In the genomic region with DNA sequence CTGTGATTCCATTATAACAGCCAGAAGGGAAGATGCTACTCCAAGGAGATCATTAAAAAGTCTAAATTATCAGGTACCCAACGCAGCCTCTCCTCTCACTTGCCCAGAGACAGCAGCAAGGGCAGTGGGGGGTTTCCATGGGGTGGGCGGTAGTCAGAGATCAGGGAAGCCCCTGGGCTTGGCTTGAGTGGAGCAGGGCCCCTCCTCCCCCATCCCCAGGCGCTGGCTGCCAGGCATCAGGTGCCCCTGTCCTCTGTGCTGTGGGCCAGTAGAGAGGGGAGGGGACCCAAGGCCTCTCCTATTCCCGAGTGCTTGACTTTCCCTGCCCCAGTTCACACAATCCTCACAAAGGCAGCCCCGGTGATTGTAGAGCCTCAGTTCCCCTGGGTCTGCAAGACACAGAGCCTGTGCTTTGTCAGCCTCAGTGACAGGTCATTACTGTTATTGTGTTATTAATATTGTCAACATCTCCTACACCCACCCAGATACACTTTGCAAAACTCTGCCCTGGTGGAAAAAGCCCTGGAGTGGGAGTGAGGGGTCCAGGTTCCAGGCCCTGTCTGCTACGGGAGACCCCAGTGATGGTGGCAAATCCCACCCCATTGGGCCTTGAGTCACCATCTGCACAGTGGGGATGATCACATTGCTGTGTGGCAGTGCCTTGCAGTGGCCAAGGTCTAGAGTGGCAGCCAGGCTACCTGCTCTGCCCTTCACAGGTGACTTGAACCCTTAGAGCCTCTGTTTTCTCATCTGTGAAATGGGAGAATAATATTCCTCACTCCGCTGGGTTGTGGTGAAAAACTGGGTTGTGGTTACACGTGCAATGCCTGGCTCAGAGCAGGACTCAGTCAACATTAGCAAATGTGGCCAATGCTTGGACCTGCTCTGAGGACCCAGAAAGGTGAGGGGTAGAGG, we compare ENCODE assay signal across 19 cellular contexts. TPM values are rescaled to one million over a fixed set of nuclear protein-coding genes. Genes with fewer than 3 reads are reported as not detected.
DNase-seq lines count a peak whose midpoint lies in the region; ATAC-seq, FAIRE-seq and TF ChIP-seq lines count a peak whose summit lies in the region.
"Had no signal": no experiment of that assay in that cellular context is flagged by ENCODE, and none has a peak within 500 bp of the region (broad histone marks: within the 10 kb centered on the region; RNA-seq: fewer than 3 reads in every experiment).

No MANE protein-coding gene starts in this region.

- no peaks in the 10 kb centered on the region for H3K4me1 ChIP-seq in esophagus squamous epithelium

- H3K4me3 ChIP-seq in H7 (ENCODE audit: insufficient read depth, low read depth, low read length): no peak overlapping the region
- no peak overlapping the region for H3K4me3 ChIP-seq in bronchial epithelial cell (ENCODE audit: low read depth, low read length)
- H3K4me3 ChIP-seq in esophagus squamous epithelium: no peak overlapping the region
- H3K4me3 ChIP-seq: BLaER1 treated with 17β-estradiol and CSF1 and Interleukin-3, amounts not matched to agents 10 nM and 100 nM had no signal

- no peak for ATAC-seq in activated T-cell treated with anti-CD3 and anti-CD28 coated beads, Interleukin-2, amount 50 U/mL, for 72 hours (replicated peaks in 1 of 2)
- ATAC-seq: Panc1 had no signal

- H3K4me3 Mint-ChIP-seq in activated T-cell treated with anti-CD3 and anti-CD28 coated beads, Interleukin-2, amount 50 U/mL, for 72 hours: no peak overlapping the region
- H3K4me3 Mint-ChIP-seq: CD4-positive, alpha-beta T cell; H9 had no signal

- H3K9me3 ChIP-seq in esophagus squamous epithelium: no peaks in the 10 kb centered on the region

- no peak for TF ChIP-seq POLR2A in esophagus squamous epithelium (IDR thresholded peaks at IDR 0.05)

- H3K27ac ChIP-seq in substantia nigra (ENCODE audit: low read depth, low read length, poor library complexity, severe bottlenecking) (peak overlapping the region; percentile 56), esophagus squamous epithelium (no peak overlapping the region)
- H3K27ac ChIP-seq: BLaER1 treated with 17β-estradiol and CSF1 and Interleukin-3, amounts not matched to agents 10 nM and 100 nM; RWPE1 had no signal

- H3K36me3 ChIP-seq in H7 (replicated peaks; ENCODE audit: control insufficient read depth, insufficient read depth, low read length) (no peaks in the 10 kb centered on the region), bronchial epithelial cell (ENCODE audit: control insufficient read depth, insufficient read depth, low read length) (no peaks in the 10 kb centered on the region), esophagus squamous epithelium (no peaks in the 10 kb centered on the region)
- H3K36me3 ChIP-seq: BLaER1 treated with 17β-estradiol and CSF1 and Interleukin-3, amounts not matched to agents 10 nM and 100 nM had no signal

- peak; percentile 36 for FAIRE-seq in bronchial epithelial cell (lab: Jason Lieb, UNC)
- FAIRE-seq: D721Med, HTR-8/SVneo had no signal

- no peaks in the 10 kb centered on the region for H3K4me1 Mint-ChIP-seq in activated T-cell treated with anti-CD3 and anti-CD28 coated beads, Interleukin-2, amount 50 U/mL, for 72 hours (ENCODE audit: low read depth)

- 55 to 69% methylated on average over 3 to 8 of the region's 8 CpGs for WGBS in esophagus squamous epithelium, 2 donors

- peak; percentile 33 for DNase-seq in NCI-H2227 (lab: John Stamatoyannopoulos, UW; ENCODE audit: unreplicated experiment)
- no peak for DNase-seq in NCI-H2227 treated with DMSO at 0.1 percent for 48 hours (lab: John Stamatoyannopoulos, UW)
- peak; percentile 57 for DNase-seq in H7
- no peak for DNase-seq in bronchial epithelial cell (ENCODE audit: low read depth)
- DNase-seq in substantia nigra (lab: John Stamatoyannopoulos, UW): no peak
- no peak for DNase-seq in activated T-cell treated with anti-CD3 and anti-CD28 coated beads, Interleukin-2, amount 50 U/mL, for 72 hours
- DNase-seq in esophagus squamous epithelium (lab: John Stamatoyannopoulos, UW): no peak
- DNase-seq: CD4-positive, alpha-beta T cell; H9; KG1; MM.1S; NCI-H1694 treated with DMSO at 0.1 percent for 48 hours; NCI-H446 treated with DMSO at 0.1 percent for 48 hours; SHP77 had no signal

- peaks cover 1 to 8% of the 10 kb centered on the region in 2 donors for H3K9me3 Mint-ChIP-seq in activated T-cell treated with anti-CD3 and anti-CD28 coated beads, Interleukin-2, amount 50 U/mL, for 72 hours

- H3K36me3 Mint-ChIP-seq in activated T-cell treated with anti-CD3 and anti-CD28 coated beads, Interleukin-2, amount 50 U/mL, for 72 hours (ENCODE audit: insufficient read depth in 2 of 2): peaks cover 0 to 2% of the 10 kb centered on the region in 2 donors

- H3K27ac Mint-ChIP-seq in activated T-cell treated with anti-CD3 and anti-CD28 coated beads, Interleukin-2, amount 50 U/mL, for 72 hours: no peak overlapping the region
- H3K27ac Mint-ChIP-seq: CD4-positive, alpha-beta T cell; H9 had no signal

- intact Hi-C loops in esophagus squamous epithelium (cut with DNase I): no loop called here

- no peak for TF ChIP-seq CTCF in bronchial epithelial cell (IDR thresholded peaks at IDR 0.05; ENCODE audit: insufficient read depth, low read length, severe bottlenecking)
- no peak for TF ChIP-seq CTCF in esophagus squamous epithelium (IDR thresholded peaks at IDR 0.05)

- H3K27me3 ChIP-seq in H7 (ENCODE audit: control insufficient read depth, insufficient read depth, low read length): no peaks in the 10 kb centered on the region
- H3K27me3 ChIP-seq in bronchial epithelial cell (ENCODE audit: control insufficient read depth, insufficient read depth, low read length): peaks cover 11% of the 10 kb centered on the region
- peaks cover 0 to 65% (median 0%) of the 10 kb centered on the region in 4 donors for H3K27me3 ChIP-seq in esophagus squamous epithelium
- H3K27me3 ChIP-seq: BLaER1 treated with 17β-estradiol and CSF1 and Interleukin-3, amounts not matched to agents 10 nM and 100 nM had no signal

- H3K27me3 Mint-ChIP-seq in activated T-cell treated with anti-CD3 and anti-CD28 coated beads, Interleukin-2, amount 50 U/mL, for 72 hours (ENCODE audit: low read depth): peaks cover 16% of the 10 kb centered on the region

RNA-seq across cellular contexts. Expression of a gene that starts 57.9 kb away (rescaled TPM):
- 33.4 and 47.1 TPM in 2 replicates for total RNA-seq in H7 (2014; rRNA removed; shearing (Covaris generic))
- total RNA-seq in bronchial epithelial cell (14.3 and 16.1 TPM in 2 replicates), esophagus squamous epithelium (10 to 100 TPM; 38.9 to 62.6 (median 46.4) TPM)
- 10 to 100 TPM; 11.5 to 16.0 TPM for total RNA-seq in activated T-cell treated with anti-CD3 and anti-CD28 coated beads, Interleukin-2, amount 50 U/mL, for 72 hours

RNA-seq across cellular contexts. Expression of a gene that starts 58.2 kb away (rescaled TPM):
- total RNA-seq in H7 (2014; rRNA removed; shearing (Covaris generic)): 25.1 and 32.8 TPM in 2 replicates
- total RNA-seq in bronchial epithelial cell (33.5 and 36.9 TPM in 2 replicates), esophagus squamous epithelium (10 to 100 TPM; 45.2 to 59.5 (median 52.3) TPM)
- total RNA-seq in activated T-cell treated with anti-CD3 and anti-CD28 coated beads, Interleukin-2, amount 50 U/mL, for 72 hours: 10 to 100 TPM; 13.9 to 25.5 TPM

Comparison
In these comparisons a context has a peak if more than half of its experiments do, and no peak if none do; other contexts are left out.
1. DNase-seq: peak in NCI-H2227 (single experiment) and H7 (single experiment); none in NCI-H2227 treated with DMSO at 0.1 percent for 48 hours (single experiment), bronchial epithelial cell (single experiment), substantia nigra (0 of 49), activated T-cell treated with anti-CD3 and anti-CD28 coated beads, Interleukin-2, amount 50 U/mL, for 72 hours (0 of 2) and esophagus squamous epithelium (single experiment).